In genomic region chr5:140109050-140109817, GRCh38 we compare ENCODE assay signal across 8 cellular contexts. TPM values are rescaled to one million over a fixed set of nuclear protein-coding genes. Genes with fewer than 3 reads are reported as not detected.
DNase-seq lines count a peak whose midpoint lies in the region; ATAC-seq, FAIRE-seq and TF ChIP-seq lines count a peak whose summit lies in the region.

No MANE protein-coding gene starts in this region.

- dilution Hi-C loops in endothelial cell of umbilical vein (cut with MboI; ENCODE audit: extremely low pct_ligation_motif_present, low sequenced_read_pairs), result no loop called here

- CTCF ChIA-PET in endothelial cell of umbilical vein (lab: Charles Lee), result interaction anchor here (0.7 to 2.2 kb wide), 5 partner anchors 11 to 47 kb away, joined by 3 to 7 read pairs (median 3); no protein-coding TSS in a partner anchor

- no peaks in the 10 kb centered on the region for H3K9me2 ChIP-seq in DOHH2 (replicated peaks; ENCODE audit: control insufficient read depth, low read length)

- H4K20me1 ChIP-seq in DOHH2 (ENCODE audit: control insufficient read depth, insufficient read depth, low read depth, low read length), result peaks cover 19% of the 10 kb centered on the region
- H4K20me1 ChIP-seq in endothelial cell of umbilical vein (replicated peaks; ENCODE audit: control insufficient read depth, extremely low read depth, insufficient read depth, low read length), result no peaks in the 10 kb centered on the region

- POLR2A ChIA-PET in endothelial cell of umbilical vein (lab: Charles Lee), result interaction anchor here (0.7 kb wide), 1 partner anchor 236 kb away, joined by 5 read pairs; no protein-coding TSS in a partner anchor

- H3K27me3 ChIP-seq in DOHH2 (ENCODE audit: control insufficient read depth, low read length) (no peaks in the 10 kb centered on the region), endothelial cell of umbilical vein (ENCODE audit: control insufficient read depth in 2 of 2, insufficient read depth in 2 of 2, low read length in 2 of 2) (peaks cover 26 to 59% of the 10 kb centered on the region in 2 experiments), parathyroid adenoma (ENCODE audit: control insufficient read depth, insufficient read depth, low read length) (no peaks in the 10 kb centered on the region)

- no peak overlapping the region for H2AFZ ChIP-seq in endothelial cell of umbilical vein (ENCODE audit: low read depth, low read length)
- no peak overlapping the region for H2AFZ ChIP-seq in parathyroid adenoma

- ATAC-seq in HG03039 (IDR thresholded peaks at IDR 0.05; ENCODE audit: unreplicated experiment), result no peak

- H3K27ac ChIP-seq in DOHH2 (ENCODE audit: low read depth, low read length) (no peak overlapping the region), endothelial cell of umbilical vein (ENCODE audit: insufficient read depth, low read depth, low read length) (no peak overlapping the region), parathyroid adenoma (peak overlapping the region; percentile 99)

- H3F3A ChIP-seq in DOHH2 (ENCODE audit: control insufficient read depth, insufficient read depth), result peaks cover 34% of the 10 kb centered on the region

- no peak for FAIRE-seq in endothelial cell of umbilical vein (lab: Jason Lieb, UNC)

- peaks cover 56% of the 10 kb centered on the region for H3K79me2 ChIP-seq in DOHH2 (ENCODE audit: control insufficient read depth, low read length)
- H3K79me2 ChIP-seq in endothelial cell of umbilical vein (ENCODE audit: control insufficient read depth, insufficient read depth, low read length), result peaks cover 7% of the 10 kb centered on the region
- peaks cover 32% of the 10 kb centered on the region for H3K79me2 ChIP-seq in parathyroid adenoma

- DNase-seq in NCI-H69 (lab: John Stamatoyannopoulos, UW), result peak; percentile 40
- no peak for DNase-seq in endothelial cell of umbilical vein (ENCODE audit: low read depth, low spot score)
- DNase-seq in NCI-H1694 (lab: John Stamatoyannopoulos, UW), result no peak
- no peak for DNase-seq in NCI-H345 (lab: John Stamatoyannopoulos, UW)
- DNase-seq in activated gamma-delta T cell (lab: John Stamatoyannopoulos, UW), result no peak

- TF ChIP-seq CTCF in DOHH2 (IDR thresholded peaks at IDR 0.05; ENCODE audit: low read depth, low read length, poor library complexity, severe bottlenecking) (no peak), endothelial cell of umbilical vein (IDR thresholded peaks at IDR 0.05; ENCODE audit: extremely low read depth in 1 of 2, insufficient read depth in 1 of 2, low read depth in 1 of 2, low read length in 2 of 2) (no peak), parathyroid adenoma (IDR thresholded peaks at IDR 0.05) (no peak)

- no peaks in the 10 kb centered on the region for H3K9me3 ChIP-seq in DOHH2 (ENCODE audit: control insufficient read depth, insufficient read depth, low read length)
- H3K9me3 ChIP-seq in endothelial cell of umbilical vein (replicated peaks; ENCODE audit: control insufficient read depth, insufficient read depth, low read length), result no peaks in the 10 kb centered on the region
- H3K9me3 ChIP-seq in parathyroid adenoma (ENCODE audit: control insufficient read depth, low read length), result no peaks in the 10 kb centered on the region

- intact Hi-C loops in endothelial cell of umbilical vein (cut with micrococcal nuclease), result loop anchor here (2.0 kb wide), 1 partner anchor 66 kb away; the partner anchor contains the start of gene NRG2

- TF ChIP-seq POLR2A in endothelial cell of umbilical vein (IDR thresholded peaks at IDR 0.05; ENCODE audit: low read depth, low read length), result no peak

- no peaks in the 10 kb centered on the region for H3K9me1 ChIP-seq in endothelial cell of umbilical vein (replicated peaks; ENCODE audit: control insufficient read depth, extremely low read depth, insufficient read depth, low read length)

- H3K4me2 ChIP-seq in DOHH2 (ENCODE audit: low read length), result peak overlapping the region; percentile 95
- peak overlapping the region; percentile 21 for H3K4me2 ChIP-seq in endothelial cell of umbilical vein (ENCODE audit: insufficient read depth, low read length)
- H3K4me2 ChIP-seq in parathyroid adenoma (ENCODE audit: low read length), result peak overlapping the region; percentile 89

- BruUV-seq in endothelial cell of umbilical vein (replicated peaks; lab: Mats Ljungman, UMichigan), result no TSS peak

- H3K36me3 ChIP-seq in DOHH2 (ENCODE audit: control insufficient read depth, low read length) (peaks cover 7% of the 10 kb centered on the region), endothelial cell of umbilical vein (ENCODE audit: control insufficient read depth in 2 of 2, extremely low read depth in 1 of 2, insufficient read depth in 2 of 2, low read length in 2 of 2) (no peaks in the 10 kb centered on the region), parathyroid adenoma (ENCODE audit: control insufficient read depth, insufficient read depth, low read length) (no peaks in the 10 kb centered on the region)

- H3K4me1 ChIP-seq in DOHH2 (ENCODE audit: control insufficient read depth, low read length), result peaks cover 61% of the 10 kb centered on the region
- H3K4me1 ChIP-seq in endothelial cell of umbilical vein (ENCODE audit: control insufficient read depth, extremely low read depth, insufficient read depth, low read length), result peaks cover 17% of the 10 kb centered on the region
- peaks cover 15% of the 10 kb centered on the region for H3K4me1 ChIP-seq in parathyroid adenoma

- H3K9ac ChIP-seq in endothelial cell of umbilical vein (replicated peaks; ENCODE audit: extremely low read depth, insufficient read depth, low read length) (no peak overlapping the region), parathyroid adenoma (no peak overlapping the region)

- peak overlapping the region; percentile 96 for H3K4me3 ChIP-seq in DOHH2 (ENCODE audit: low read length)
- no peak overlapping the region for H3K4me3 ChIP-seq in endothelial cell of umbilical vein (replicated peaks in 1 of 3; ENCODE audit: insufficient read depth in 1 of 3, low read depth in 1 of 3, low read length in 3 of 3)
- peak overlapping the region; percentile 73 for H3K4me3 ChIP-seq in parathyroid adenoma (ENCODE audit: low read depth, low read length)

TF ChIP-seq in endothelial cell of umbilical vein, 7 proteins besides CTCF, POLR2A, EP300 and RAD21:
- TF ChIP-seq EZH2 (IDR thresholded peaks at IDR 0.05; ENCODE audit: borderline replicate concordance, low read depth, low read length, severe bottlenecking) (peak; percentile 47), FOS (IDR thresholded peaks at IDR 0.05; ENCODE audit: borderline replicate concordance, insufficient read depth, low read length) (no peak), JUN (IDR thresholded peaks at IDR 0.05; ENCODE audit: borderline replicate concordance, insufficient read depth, insufficient read length, low read depth) (no peak), MYC (IDR thresholded peaks at IDR 0.05; ENCODE audit: low read depth, low read length) (no peak)

RNA-seq across cellular contexts. Expression of gene PURA, which starts 4.7 kb away (rescaled TPM):
- 8.1 and 8.2 TPM in 2 replicates for total RNA-seq in endothelial cell of umbilical vein
- polyA plus RNA-seq in endothelial cell of umbilical vein, result 1.1 and 1.3 TPM in 2 replicates
- 1.2 TPM in 2 replicates for polyA plus RNA-seq in endothelial cell of umbilical vein (2011; cell fraction: cytosol; rRNA removed)
- polyA plus RNA-seq in endothelial cell of umbilical vein (2011; cell fraction: nucleus; rRNA removed), result 1.8 and 2.4 TPM in 2 replicates
- 2.8 and 3.3 TPM in 2 replicates for polyA plus RNA-seq in endothelial cell of umbilical vein (2012)
- 3.3 and 4.3 TPM in 2 replicates for polyA minus RNA-seq in endothelial cell of umbilical vein
- polyA minus RNA-seq in endothelial cell of umbilical vein (2011; cell fraction: cytosol; rRNA and poly(A)+ RNA removed), result 6.6 TPM
- polyA minus RNA-seq in endothelial cell of umbilical vein (2011; cell fraction: nucleus; rRNA and poly(A)+ RNA removed), result 7.5 and 7.9 TPM in 2 replicates

RNA-seq across cellular contexts. Expression of gene IGIP, which starts 16.5 kb away (rescaled TPM):
- 2.4 and 3.3 TPM in 2 replicates for total RNA-seq in endothelial cell of umbilical vein
- polyA plus RNA-seq in endothelial cell of umbilical vein, result 0.62 and 0.86 TPM in 2 replicates
- 0.56 and 0.63 TPM in 2 replicates for polyA plus RNA-seq in endothelial cell of umbilical vein (2011; cell fraction: cytosol; rRNA removed)
- 2.4 and 3.3 TPM in 2 replicates for polyA plus RNA-seq in endothelial cell of umbilical vein (2011; cell fraction: nucleus; rRNA removed)
- 1.5 and 1.6 TPM in 2 replicates for polyA plus RNA-seq in endothelial cell of umbilical vein (2012)
- polyA minus RNA-seq in endothelial cell of umbilical vein, result 2.3 and 2.6 TPM in 2 replicates
- 0.31 TPM for polyA minus RNA-seq in endothelial cell of umbilical vein (2011; cell fraction: cytosol; rRNA and poly(A)+ RNA removed)
- 3.5 and 4.8 TPM in 2 replicates for polyA minus RNA-seq in endothelial cell of umbilical vein (2011; cell fraction: nucleus; rRNA and poly(A)+ RNA removed)

Comparison
In these comparisons a context has a peak if more than half of its experiments do, and no peak if none do; other contexts are left out.
1. H3K4me2 ChIP-seq: peak in every context shown above with its lines; median percentile 95 in DOHH2; 89 in parathyroid adenoma; 21 in endothelial cell of umbilical vein.
2. H3K4me3 ChIP-seq: peak in DOHH2 (single experiment) and parathyroid adenoma (single experiment); none in endothelial cell of umbilical vein (0 of 3).